8 cellular contexts compared by ENCODE assay signal in the genomic region with DNA sequence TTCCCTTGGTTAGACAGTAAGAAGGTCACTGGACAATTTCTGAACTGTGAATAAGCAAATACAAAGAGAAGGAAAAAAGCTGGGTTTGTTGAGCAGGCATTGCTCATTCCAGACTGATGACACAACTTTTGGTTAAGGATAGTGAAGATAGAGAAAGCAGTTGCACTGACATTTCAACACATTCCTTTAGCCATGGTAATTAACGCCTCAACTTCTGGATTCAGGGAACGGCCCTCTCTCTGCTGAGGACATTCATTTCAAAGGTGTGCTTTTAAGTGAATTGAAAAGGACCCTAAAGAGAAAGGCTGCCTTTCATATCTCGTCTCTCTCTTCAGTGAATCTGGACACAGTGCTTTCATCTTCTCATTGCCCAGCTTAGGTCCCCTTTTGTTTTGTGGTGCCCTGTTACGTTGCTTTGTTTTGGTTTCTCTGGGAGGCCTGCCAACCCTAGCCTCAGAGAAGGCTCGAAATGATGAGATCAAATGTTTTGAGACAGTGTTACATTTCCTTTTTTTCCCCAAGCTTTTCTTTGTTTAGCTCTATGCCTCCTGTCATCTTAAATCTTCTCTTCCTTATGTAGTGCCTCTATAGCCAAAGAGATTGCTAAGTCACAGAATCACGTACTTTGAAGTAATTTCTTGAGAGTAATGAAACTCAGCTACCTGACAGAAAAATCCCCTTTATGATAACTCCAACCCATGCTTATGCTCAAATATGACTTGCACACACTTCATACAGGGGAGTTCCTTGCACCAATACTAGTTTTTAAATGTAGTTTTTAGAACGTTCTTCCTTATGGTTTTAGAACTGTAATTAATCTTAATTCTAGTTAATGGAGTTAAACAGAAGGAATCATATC.
DNase-seq lines count a peak whose midpoint lies in the region; ATAC-seq lines count a peak whose summit lies in the region.

No MANE protein-coding gene starts in this region.

- POLR2A ChIA-PET in activated CD4-positive, alpha-beta memory T cell treated with anti-CD3 and anti-CD28 coated beads, Interleukin-2, amount 10 ng/mL, durations not matched to agents 7 days and 5 days (lab: Charles Lee): interaction anchor here (1.4 to 3.2 kb wide), 2 partner anchors 18 to 202 kb away, joined by 3 to 16 read pairs; no protein-coding TSS in a partner anchor

- peak; percentile 92 for DNase-seq in Caki2 (ENCODE audit: low read depth)
- DNase-seq in activated CD4-positive, alpha-beta memory T cell treated with anti-CD3 and anti-CD28 coated beads, Interleukin-2, amount 10 ng/mL, durations not matched to agents 7 days and 5 days: peak; percentile 17
- peak in 22 of 42 donors; percentile 6 to 49 (median 25) for DNase-seq in head of caudate nucleus
- DNase-seq in stimulated activated naive CD8-positive, alpha-beta T cell treated with anti-CD3 and anti-CD28 coated beads, Interleukin-15, amount 100 ng/mL, for 72 hours: peak; percentile 43 to 77
- no peak for DNase-seq in A172 (ENCODE audit: low spot score)
- DNase-seq in NCI-H146 treated with DMSO at 0.1 percent for 48 hours (lab: John Stamatoyannopoulos, UW; ENCODE audit: unreplicated experiment): no peak

- H3K27me3 Mint-ChIP-seq in activated CD4-positive, alpha-beta memory T cell treated with anti-CD3 and anti-CD28 coated beads, Interleukin-2, amount 10 ng/mL, durations not matched to agents 7 days and 5 days: peaks cover 18% of the 10 kb centered on the region
- H3K27me3 Mint-ChIP-seq in stimulated activated naive CD8-positive, alpha-beta T cell treated with anti-CD3 and anti-CD28 coated beads, Interleukin-15, amount 100 ng/mL, for 72 hours: no peaks in the 10 kb centered on the region

- CTCF ChIA-PET in activated CD4-positive, alpha-beta memory T cell treated with anti-CD3 and anti-CD28 coated beads, Interleukin-2, amount 10 ng/mL, durations not matched to agents 7 days and 5 days (lab: Charles Lee): no interaction called here

- ATAC-seq in HG02610 (IDR thresholded peaks at IDR 0.05; ENCODE audit: unreplicated experiment): peak; percentile 72
- ATAC-seq in stimulated activated naive CD8-positive, alpha-beta T cell treated with anti-CD3 and anti-CD28 coated beads, Interleukin-15, amount 100 ng/mL, for 72 hours: peak; percentile 93
- ATAC-seq in HG02571 (IDR thresholded peaks at IDR 0.05; ENCODE audit: unreplicated experiment): no peak

- H3K4me1 Mint-ChIP-seq in activated CD4-positive, alpha-beta memory T cell treated with anti-CD3 and anti-CD28 coated beads, Interleukin-2, amount 10 ng/mL, durations not matched to agents 7 days and 5 days: peaks cover 29% of the 10 kb centered on the region
- peaks cover 42% of the 10 kb centered on the region for H3K4me1 Mint-ChIP-seq in stimulated activated naive CD8-positive, alpha-beta T cell treated with anti-CD3 and anti-CD28 coated beads, Interleukin-15, amount 100 ng/mL, for 72 hours

- H3K36me3 Mint-ChIP-seq in activated CD4-positive, alpha-beta memory T cell treated with anti-CD3 and anti-CD28 coated beads, Interleukin-2, amount 10 ng/mL, durations not matched to agents 7 days and 5 days (ENCODE audit: low read depth): no peaks in the 10 kb centered on the region

- intact Hi-C loops in head of caudate nucleus (cut with DNase I): no loop called here

- no peak overlapping the region for H3K4me3 Mint-ChIP-seq in activated CD4-positive, alpha-beta memory T cell treated with anti-CD3 and anti-CD28 coated beads, Interleukin-2, amount 10 ng/mL, durations not matched to agents 7 days and 5 days
- peak overlapping the region; percentile 58 to 65 for H3K4me3 Mint-ChIP-seq in stimulated activated naive CD8-positive, alpha-beta T cell treated with anti-CD3 and anti-CD28 coated beads, Interleukin-15, amount 100 ng/mL, for 72 hours

- in situ Hi-C loops in Caki2 (cut with HindIII; ENCODE audit: low pct_unique_long_range_greater_than_20kb, low sequenced_read_pairs): no loop called here

- H3K27ac Mint-ChIP-seq in activated CD4-positive, alpha-beta memory T cell treated with anti-CD3 and anti-CD28 coated beads, Interleukin-2, amount 10 ng/mL, durations not matched to agents 7 days and 5 days: no peak overlapping the region
- peak overlapping the region in 1 of 2 donors; percentile 49 for H3K27ac Mint-ChIP-seq in stimulated activated naive CD8-positive, alpha-beta T cell treated with anti-CD3 and anti-CD28 coated beads, Interleukin-15, amount 100 ng/mL, for 72 hours

- no peaks in the 10 kb centered on the region for H3K9me3 Mint-ChIP-seq in activated CD4-positive, alpha-beta memory T cell treated with anti-CD3 and anti-CD28 coated beads, Interleukin-2, amount 10 ng/mL, durations not matched to agents 7 days and 5 days
- H3K9me3 Mint-ChIP-seq in stimulated activated naive CD8-positive, alpha-beta T cell treated with anti-CD3 and anti-CD28 coated beads, Interleukin-15, amount 100 ng/mL, for 72 hours: no peaks in the 10 kb centered on the region

Comparison
In these comparisons a context has a peak if more than half of its experiments do, and no peak if none do; other contexts are left out.
1. DNase-seq: peak in Caki2 (single experiment), activated CD4-positive, alpha-beta memory T cell treated with anti-CD3 and anti-CD28 coated beads, Interleukin-2, amount 10 ng/mL, durations not matched to agents 7 days and 5 days (single experiment), head of caudate nucleus (22 of 42) and stimulated activated naive CD8-positive, alpha-beta T cell treated with anti-CD3 and anti-CD28 coated beads, Interleukin-15, amount 100 ng/mL, for 72 hours (2 of 2); none in A172 (single experiment) and NCI-H146 treated with DMSO at 0.1 percent for 48 hours (single experiment).